In the genomic region with DNA sequence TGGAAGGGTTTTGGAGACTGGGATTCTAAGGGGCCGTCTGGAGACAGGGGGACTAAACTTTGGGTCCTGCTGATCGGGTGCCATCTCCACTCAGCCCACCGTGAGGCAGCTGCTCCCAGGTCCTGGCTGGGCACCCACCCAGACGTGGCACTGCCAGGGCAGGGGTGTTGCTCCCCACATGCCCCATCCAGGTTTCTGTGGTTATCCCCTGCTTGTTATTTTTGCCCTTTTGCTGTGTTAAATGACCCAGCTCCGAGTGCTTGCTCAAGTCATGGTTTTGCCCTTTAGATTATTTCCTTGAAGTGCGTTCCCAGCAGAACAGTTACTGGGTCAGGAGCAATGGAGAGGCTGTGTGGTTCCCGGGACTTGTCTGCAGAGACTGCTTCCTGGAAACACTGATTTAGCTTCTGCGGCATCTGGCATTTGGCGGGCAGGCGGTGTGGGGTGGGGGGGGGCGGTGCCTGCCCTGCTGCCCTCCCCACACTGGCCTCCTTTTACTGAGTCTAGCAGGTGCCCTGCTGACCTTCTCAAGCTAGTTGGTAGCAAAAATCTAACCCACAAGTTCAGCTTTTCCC, we compare ENCODE assay signal across 8 cellular contexts. TPM values are rescaled to one million over a fixed set of nuclear protein-coding genes. Genes with fewer than 3 reads are reported as not detected.
DNase-seq lines count a peak whose midpoint lies in the region; ATAC-seq, FAIRE-seq and TF ChIP-seq lines count a peak whose summit lies in the region.

No MANE protein-coding gene starts in this region.

- no peaks in the 10 kb centered on the region for H3K9me2 ChIP-seq in Karpas-422 (replicated peaks; ENCODE audit: insufficient read depth, low read length)

- no peak for DNase-seq in activated CD4-positive, alpha-beta T cell treated with anti-CD3 and anti-CD28 coated beads, Interleukin-2, amount 10 ng/mL, durations not matched to agents 24 days and 14 days
- no peak for DNase-seq in activated CD4-positive, alpha-beta T cell treated with anti-CD3 and anti-CD28 coated beads, Interleukin-2, amount 50 U/mL, for 1 hour
- DNase-seq in mucosa of descending colon (peak in 2 of 3 donors; percentile 35 to 46), thoracic aorta (ENCODE audit: low spot score) (no peak), GM12892 (ENCODE audit: insufficient read length) (no peak), Karpas-422 (no peak)
- DNase-seq in effector memory CD8-positive, alpha-beta T cell = no peak

- H3K4me2 ChIP-seq in Karpas-422 (ENCODE audit: low read depth, low read length, poor library complexity, severe bottlenecking) = no peak overlapping the region

- ATAC-seq in mucosa of descending colon (no peak), thoracic aorta (ENCODE audit: insufficient number of reproducible peaks, low FRiP score, low read depth) (no peak)
- ATAC-seq in effector memory CD8-positive, alpha-beta T cell (replicated peaks) = no peak

- FAIRE-seq in GM12892 (lab: Jason Lieb, UNC) = no peak

- TF ChIP-seq CTCF in mucosa of descending colon (IDR thresholded peaks at IDR 0.05) (no peak), thoracic aorta (IDR thresholded peaks at IDR 0.05) (no peak)

- no peaks in the 10 kb centered on the region for H3K9me3 Mint-ChIP-seq in activated CD4-positive, alpha-beta T cell treated with anti-CD3 and anti-CD28 coated beads, Interleukin-2, amount 10 ng/mL, durations not matched to agents 24 days and 14 days
- H3K9me3 Mint-ChIP-seq in effector memory CD8-positive, alpha-beta T cell = no peaks in the 10 kb centered on the region

- no peak overlapping the region for H2AFZ ChIP-seq in Karpas-422 (ENCODE audit: low read length)

- no peaks in the 10 kb centered on the region for H3K27me3 Mint-ChIP-seq in activated CD4-positive, alpha-beta T cell treated with anti-CD3 and anti-CD28 coated beads, Interleukin-2, amount 10 ng/mL, durations not matched to agents 24 days and 14 days
- H3K27me3 Mint-ChIP-seq in effector memory CD8-positive, alpha-beta T cell = no peaks in the 10 kb centered on the region

- H3K27me3 ChIP-seq in thoracic aorta (replicated peaks; ENCODE audit: insufficient read depth) = no peaks in the 10 kb centered on the region
- H3K27me3 ChIP-seq in Karpas-422 (ENCODE audit: low read length) = no peaks in the 10 kb centered on the region

- no peak overlapping the region for H3K4me3 Mint-ChIP-seq in activated CD4-positive, alpha-beta T cell treated with anti-CD3 and anti-CD28 coated beads, Interleukin-2, amount 10 ng/mL, durations not matched to agents 24 days and 14 days
- peak overlapping the region in 1 of 2 donors; percentile 50 for H3K4me3 Mint-ChIP-seq in effector memory CD8-positive, alpha-beta T cell

- H3K79me2 ChIP-seq in Karpas-422 (ENCODE audit: low read length) = peaks cover 67% of the 10 kb centered on the region

- peaks cover 37% of the 10 kb centered on the region for H3K4me1 ChIP-seq in mucosa of descending colon (ENCODE audit: low read depth)
- H3K4me1 ChIP-seq in thoracic aorta (ENCODE audit: control insufficient read depth in 1 of 2, low read depth in 2 of 2) = peaks cover 33 to 66% of the 10 kb centered on the region in 2 donors
- H3K4me1 ChIP-seq in Karpas-422 (ENCODE audit: low read length) = peaks cover 19% of the 10 kb centered on the region

- no peak for TF ChIP-seq POLR2A in GM12892 (IDR thresholded peaks at IDR 0.05; ENCODE audit: low read depth, low read length)

- H4K20me1 ChIP-seq in Karpas-422 (ENCODE audit: insufficient read depth, low read depth, low read length) = peaks cover 43% of the 10 kb centered on the region

- peaks cover 10% of the 10 kb centered on the region for H3K36me3 Mint-ChIP-seq in activated CD4-positive, alpha-beta T cell treated with anti-CD3 and anti-CD28 coated beads, Interleukin-2, amount 10 ng/mL, durations not matched to agents 24 days and 14 days (ENCODE audit: low read depth)
- peaks cover 26% of the 10 kb centered on the region for H3K36me3 Mint-ChIP-seq in effector memory CD8-positive, alpha-beta T cell (ENCODE audit: insufficient read depth)

- H3K27ac ChIP-seq in cingulate gyrus (ENCODE audit: low read depth, low read length) = peak overlapping the region; percentile 87
- H3K27ac ChIP-seq in thoracic aorta = peak overlapping the region; percentile 100
- H3K27ac ChIP-seq in Karpas-422 (ENCODE audit: low read length) = no peak overlapping the region

- peak overlapping the region; percentile 41 for H3K27ac Mint-ChIP-seq in activated CD4-positive, alpha-beta T cell treated with anti-CD3 and anti-CD28 coated beads, Interleukin-2, amount 10 ng/mL, durations not matched to agents 24 days and 14 days
- H3K27ac Mint-ChIP-seq in effector memory CD8-positive, alpha-beta T cell = no peak overlapping the region

- no peaks in the 10 kb centered on the region for H3K9me3 ChIP-seq in mucosa of descending colon
- H3K9me3 ChIP-seq in thoracic aorta = no peaks in the 10 kb centered on the region
- no peaks in the 10 kb centered on the region for H3K9me3 ChIP-seq in Karpas-422 (ENCODE audit: low read length)

- no peak overlapping the region for H3K9ac ChIP-seq in Karpas-422 (ENCODE audit: low read length)

- intact Hi-C loops in activated CD4-positive, alpha-beta T cell treated with anti-CD3 and anti-CD28 coated beads, Interleukin-2, amount 10 ng/mL, durations not matched to agents 24 days and 14 days (cut with micrococcal nuclease) = no loop called here
- intact Hi-C loops in mucosa of descending colon (cut with DNase I, micrococcal nuclease) = no loop called here

- peaks cover 22% of the 10 kb centered on the region for H3K4me1 Mint-ChIP-seq in activated CD4-positive, alpha-beta T cell treated with anti-CD3 and anti-CD28 coated beads, Interleukin-2, amount 10 ng/mL, durations not matched to agents 24 days and 14 days
- H3K4me1 Mint-ChIP-seq in effector memory CD8-positive, alpha-beta T cell (ENCODE audit: low read depth in 2 of 2) = peaks cover 29 to 42% of the 10 kb centered on the region in 2 donors

- no peaks in the 10 kb centered on the region for H3K36me3 ChIP-seq in mucosa of descending colon (ENCODE audit: low read depth)
- no peaks in the 10 kb centered on the region for H3K36me3 ChIP-seq in thoracic aorta
- H3K36me3 ChIP-seq in Karpas-422 (ENCODE audit: insufficient read depth, low read length) = no peaks in the 10 kb centered on the region; the same call in 1 of the 2 replicates

- H3K4me3 ChIP-seq in mucosa of descending colon (no peak overlapping the region), thoracic aorta (peak overlapping the region; percentile 91), Karpas-422 (ENCODE audit: low read length) (no peak overlapping the region)

RNA-seq across cellular contexts. Expression of a gene that starts 1.9 kb away (rescaled TPM):
- total RNA-seq in activated CD4-positive, alpha-beta T cell treated with anti-CD3 and anti-CD28 coated beads, Interleukin-2, amount 10 ng/mL, durations not matched to agents 24 days and 14 days = 69.4 and 74.0 TPM in 2 replicates
- total RNA-seq in mucosa of descending colon (100 to 1,000 TPM; 100 to 131 (median 103) TPM), thoracic aorta (10 to 100 TPM; 53.4 to 69.3 TPM)
- 19.8 TPM for polyA plus RNA-seq in GM12892 (2012; ENCODE audit: missing spikeins)
- total RNA-seq in Karpas-422 (2014; rRNA removed; shearing (Covaris generic); ENCODE audit: low replicate concordance) = 23.7 and 42.9 TPM in 2 replicates

RNA-seq across cellular contexts. Expression of a gene that starts 21.0 kb away (rescaled TPM):
- total RNA-seq in activated CD4-positive, alpha-beta T cell treated with anti-CD3 and anti-CD28 coated beads, Interleukin-2, amount 10 ng/mL, durations not matched to agents 24 days and 14 days = 7.9 and 8.8 TPM in 2 replicates
- total RNA-seq in mucosa of descending colon (10 to 100 TPM; 27.2 to 62.0 (median 33.8) TPM), thoracic aorta (100 to 1,000 TPM; 165 to 294 TPM)
- polyA plus RNA-seq in GM12892 (2012; ENCODE audit: missing spikeins) = 10.5 TPM
- 10.1 and 31.2 TPM in 2 replicates for total RNA-seq in Karpas-422 (2014; rRNA removed; shearing (Covaris generic); ENCODE audit: low replicate concordance)

RNA-seq across cellular contexts. Expression of a gene that starts 28.1 kb away (rescaled TPM):
- total RNA-seq in activated CD4-positive, alpha-beta T cell treated with anti-CD3 and anti-CD28 coated beads, Interleukin-2, amount 10 ng/mL, durations not matched to agents 24 days and 14 days = 4.0 and 4.1 TPM in 2 replicates
- total RNA-seq in mucosa of descending colon = 1 to 10 TPM; 2.8 to 9.5 (median 2.9) TPM
- total RNA-seq in thoracic aorta = 10 to 100 TPM; 29.9 to 99.1 TPM
- polyA plus RNA-seq in GM12892 (2012; ENCODE audit: missing spikeins) = not detected
- total RNA-seq in Karpas-422 (2014; rRNA removed; shearing (Covaris generic); ENCODE audit: low replicate concordance) = not detected in 2 replicates

RNA-seq across cellular contexts. Expression of a gene that starts 49.0 kb away (rescaled TPM):
- total RNA-seq in activated CD4-positive, alpha-beta T cell treated with anti-CD3 and anti-CD28 coated beads, Interleukin-2, amount 10 ng/mL, durations not matched to agents 24 days and 14 days = 0.85 and 1.5 TPM in 2 replicates
- total RNA-seq in mucosa of descending colon = 10 to 100 TPM in 1 of 3 donors, 1 to 10 TPM in 2; 2.0 to 10.1 (median 3.3) TPM
- total RNA-seq in thoracic aorta = 10 to 100 TPM; 10.0 to 13.0 TPM
- not detected for polyA plus RNA-seq in GM12892 (2012; ENCODE audit: missing spikeins)
- total RNA-seq in Karpas-422 (2014; rRNA removed; shearing (Covaris generic); ENCODE audit: low replicate concordance) = 1.2 TPM in 1 of 2 replicates, not detected in the other

RNA-seq across cellular contexts. Expression of a gene that starts 52.7 kb away (rescaled TPM):
- total RNA-seq in activated CD4-positive, alpha-beta T cell treated with anti-CD3 and anti-CD28 coated beads, Interleukin-2, amount 10 ng/mL, durations not matched to agents 24 days and 14 days = 349 and 352 TPM in 2 replicates
- total RNA-seq in mucosa of descending colon (100 to 1,000 TPM; 116 to 181 (median 149) TPM), thoracic aorta (100 to 1,000 TPM; 117 to 155 TPM)
- polyA plus RNA-seq in GM12892 (2012; ENCODE audit: missing spikeins) = 159 TPM
- total RNA-seq in Karpas-422 (2014; rRNA removed; shearing (Covaris generic); ENCODE audit: low replicate concordance) = 34.4 and 94.9 TPM in 2 replicates

Comparison
In these comparisons a context has a peak if more than half of its experiments do, and no peak if none do; other contexts are left out.
1. DNase-seq: peak in mucosa of descending colon (2 of 3); none in activated CD4-positive, alpha-beta T cell treated with anti-CD3 and anti-CD28 coated beads, Interleukin-2, amount 10 ng/mL, durations not matched to agents 24 days and 14 days (single experiment), activated CD4-positive, alpha-beta T cell treated with anti-CD3 and anti-CD28 coated beads, Interleukin-2, amount 50 U/mL, for 1 hour (single experiment), thoracic aorta (single experiment), GM12892 (single experiment), effector memory CD8-positive, alpha-beta T cell (0 of 3) and Karpas-422 (single experiment).